Comparison of ENCODE assay signal across 11 cellular contexts in genomic region chr2:189544638-189545037, GRCh38. TPM values are rescaled to one million over a fixed set of nuclear protein-coding genes. Genes with fewer than 3 reads are reported as not detected.
"Had no signal": no experiment of that assay in that cellular context is flagged by ENCODE, and none has a peak within 500 bp of the region (broad histone marks: within the 10 kb centered on the region; RNA-seq: fewer than 3 reads in every experiment).

No MANE protein-coding gene starts in this region.

- ATAC-seq: activated T-cell treated with anti-CD3 and anti-CD28 coated beads, Interleukin-2, amount 50 U/mL, for 72 hours; natural killer cell treated with Interleukin-12 subunit alpha and Interleukin-12 subunit beta and Interleukin-15 and Interleukin-18, amount 100 ng/mL, for 72 hours had no signal

- DNase-seq: activated CD4-positive, alpha-beta memory T cell treated with anti-CD3 and anti-CD28 coated beads, Interleukin-2, amount 10 ng/mL, durations not matched to agents 7 days and 5 days; activated T-cell treated with anti-CD3 and anti-CD28 coated beads, Interleukin-2, amount 50 U/mL, for 72 hours; central memory CD4-positive, alpha-beta T cell; cortex of kidney; effector CD8-positive, alpha-beta T cell; mammary epithelial cell; retina; stimulated activated CD4-positive, alpha-beta T cell treated with anti-CD3 and anti-CD28 coated beads, Interleukin-2, amount 100 ng/mL, for 24 hours; stimulated activated naive CD4-positive, alpha-beta T cell; T-helper 9 cell had no signal

RNA-seq across cellular contexts. Expression of gene SLC40A1, which starts 35.9 kb away (rescaled TPM):
- polyA plus RNA-seq: mammary epithelial cell had no signal
